ENCODE assay signal across 1 cellular context in genomic region chr19:45785781-45786532, GRCh38.
TF ChIP-seq lines count a peak whose summit lies in the region.

No MANE protein-coding gene starts in this region.

TF ChIP-seq in GM12878, 131 proteins besides CTCF, POLR2A, EP300 and RAD21:
- TF ChIP-seq ZBTB33 (IDR thresholded peaks at IDR 0.05) (no peak), NR2F1 (conservative IDR thresholded peaks at IDR 0.05) (peak; percentile 43; the same call in 1 of the 2 replicates)
TF ChIP-seq in GM12878: peak in this region for 1.
